1 cellular context compared by ENCODE assay signal in the genomic region with DNA sequence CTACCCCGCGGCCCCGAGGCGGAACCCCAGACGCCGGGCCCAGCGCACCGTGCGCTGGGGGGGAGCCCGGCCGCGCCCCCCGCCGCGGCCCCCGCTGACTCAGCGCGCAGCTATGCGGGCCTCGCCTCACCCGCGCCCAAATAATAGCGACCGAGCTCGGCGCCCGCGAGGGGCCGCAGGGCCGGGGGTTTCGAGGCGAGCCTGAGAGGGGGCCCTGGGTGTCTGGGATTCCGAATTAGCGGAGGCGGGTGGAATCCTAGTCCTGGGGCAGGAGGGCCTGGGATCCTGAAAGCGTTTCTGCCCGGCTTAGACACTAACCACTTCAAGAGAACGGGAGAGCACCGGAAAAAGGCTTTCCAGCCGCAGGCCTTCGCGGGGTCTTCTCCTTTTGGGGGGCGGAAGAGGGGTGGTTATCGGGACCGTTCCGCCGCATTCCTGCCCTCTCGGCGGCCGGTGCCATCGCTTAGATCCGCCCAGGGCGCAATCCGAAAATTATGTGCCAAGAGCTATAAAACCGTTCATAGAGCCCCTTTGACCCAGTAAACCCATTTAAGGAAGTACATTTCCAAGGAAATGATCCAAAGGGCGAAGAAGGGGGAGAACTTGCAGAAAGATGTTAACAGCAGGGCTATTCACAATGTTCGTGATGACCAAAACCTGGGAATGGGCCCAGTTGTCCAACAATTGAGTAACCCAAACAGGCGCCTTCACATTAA.
TF ChIP-seq lines count a peak whose summit lies in the region.

No MANE protein-coding gene starts in this region.

TF ChIP-seq in HepG2, 621 proteins besides CTCF, POLR2A, EP300 and RAD21 (continued from another document and continues in another):
- TF ChIP-seq, protein P1, sequence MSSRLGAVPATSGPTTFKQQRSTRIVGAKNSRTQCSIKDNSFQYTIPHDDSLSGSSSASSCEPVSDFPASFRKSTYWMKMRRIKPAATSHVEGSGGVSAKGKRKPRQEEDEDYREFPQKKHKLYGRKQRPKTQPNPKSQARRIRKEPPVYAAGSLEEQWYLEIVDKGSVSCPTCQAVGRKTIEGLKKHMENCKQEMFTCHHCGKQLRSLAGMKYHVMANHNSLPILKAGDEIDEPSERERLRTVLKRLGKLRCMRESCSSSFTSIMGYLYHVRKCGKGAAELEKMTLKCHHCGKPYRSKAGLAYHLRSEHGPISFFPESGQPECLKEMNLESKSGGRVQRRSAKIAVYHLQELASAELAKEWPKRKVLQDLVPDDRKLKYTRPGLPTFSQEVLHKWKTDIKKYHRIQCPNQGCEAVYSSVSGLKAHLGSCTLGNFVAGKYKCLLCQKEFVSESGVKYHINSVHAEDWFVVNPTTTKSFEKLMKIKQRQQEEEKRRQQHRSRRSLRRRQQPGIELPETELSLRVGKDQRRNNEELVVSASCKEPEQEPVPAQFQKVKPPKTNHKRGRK (CRISPR knock-in tag; IDR thresholded peaks at IDR 0.05), result no peak
- TF ChIP-seq ZNF891 (CRISPR knock-in tag; IDR thresholded peaks at IDR 0.05) (peak; percentile 67), ZNF431 (CRISPR knock-in tag; IDR thresholded peaks at IDR 0.05; ENCODE audit: borderline replicate concordance, low read depth) (no peak; the same call in 1 of the 2 replicates), FIP1L1 (IDR thresholded peaks at IDR 0.05; ENCODE audit: borderline replicate concordance, insufficient read depth, low read depth, low read length) (peak; percentile 72; the same call in 1 of the 2 replicates), ZNF552 (CRISPR knock-in tag; IDR thresholded peaks at IDR 0.05; ENCODE audit: borderline replicate concordance) (peak; percentile 5; the same call in 1 of the 2 replicates), CHCHD3 (CRISPR knock-in tag; IDR thresholded peaks at IDR 0.05) (no peak), ATM (IDR thresholded peaks at IDR 0.05; ENCODE audit: borderline replicate concordance) (no peak), RBM22 (optimal IDR thresholded peaks at IDR 0.05; ENCODE audit: low read length) (peak; percentile 45), ZIK1 (CRISPR knock-in tag; IDR thresholded peaks at IDR 0.05; ENCODE audit: borderline replicate concordance, low read depth) (no peak), PAF1 (CRISPR knock-in tag; IDR thresholded peaks at IDR 0.05) (no peak), SETDB1 (CRISPR knock-in tag; IDR thresholded peaks at IDR 0.05; ENCODE audit: borderline replicate concordance) (no peak), ZNF282 (IDR thresholded peaks at IDR 0.05; ENCODE audit: partially characterized antibody) (no peak), ZNF746 (CRISPR knock-in tag; IDR thresholded peaks at IDR 0.05) (no peak; the same call in 1 of the 2 replicates), CBX2 (IDR thresholded peaks at IDR 0.05; ENCODE audit: low read depth, low read length) (no peak), CBX2 (CRISPR knock-in tag; IDR thresholded peaks at IDR 0.05; ENCODE audit: low read depth) (no peak), ZFY (CRISPR knock-in tag; IDR thresholded peaks at IDR 0.05) (peak; percentile 81), POLR2G (IDR thresholded peaks at IDR 0.05; ENCODE audit: low read depth, low read length) (peak; percentile 92), ZNF33B (CRISPR knock-in tag; IDR thresholded peaks at IDR 0.05) (peak; percentile 80; the same call in 1 of the 2 replicates), HOXA9 (CRISPR knock-in tag; IDR thresholded peaks at IDR 0.05; ENCODE audit: borderline replicate concordance) (no peak; the same call in 1 of the 2 replicates)
- TF ChIP-seq, protein P2, sequence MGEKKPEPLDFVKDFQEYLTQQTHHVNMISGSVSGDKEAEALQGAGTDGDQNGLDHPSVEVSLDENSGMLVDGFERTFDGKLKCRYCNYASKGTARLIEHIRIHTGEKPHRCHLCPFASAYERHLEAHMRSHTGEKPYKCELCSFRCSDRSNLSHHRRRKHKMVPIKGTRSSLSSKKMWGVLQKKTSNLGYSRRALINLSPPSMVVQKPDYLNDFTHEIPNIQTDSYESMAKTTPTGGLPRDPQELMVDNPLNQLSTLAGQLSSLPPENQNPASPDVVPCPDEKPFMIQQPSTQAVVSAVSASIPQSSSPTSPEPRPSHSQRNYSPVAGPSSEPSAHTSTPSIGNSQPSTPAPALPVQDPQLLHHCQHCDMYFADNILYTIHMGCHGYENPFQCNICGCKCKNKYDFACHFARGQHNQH (CRISPR knock-in tag; IDR thresholded peaks at IDR 0.05), result peak; percentile 20; the same call in 1 of the 2 replicates
- TF ChIP-seq, protein P3, sequence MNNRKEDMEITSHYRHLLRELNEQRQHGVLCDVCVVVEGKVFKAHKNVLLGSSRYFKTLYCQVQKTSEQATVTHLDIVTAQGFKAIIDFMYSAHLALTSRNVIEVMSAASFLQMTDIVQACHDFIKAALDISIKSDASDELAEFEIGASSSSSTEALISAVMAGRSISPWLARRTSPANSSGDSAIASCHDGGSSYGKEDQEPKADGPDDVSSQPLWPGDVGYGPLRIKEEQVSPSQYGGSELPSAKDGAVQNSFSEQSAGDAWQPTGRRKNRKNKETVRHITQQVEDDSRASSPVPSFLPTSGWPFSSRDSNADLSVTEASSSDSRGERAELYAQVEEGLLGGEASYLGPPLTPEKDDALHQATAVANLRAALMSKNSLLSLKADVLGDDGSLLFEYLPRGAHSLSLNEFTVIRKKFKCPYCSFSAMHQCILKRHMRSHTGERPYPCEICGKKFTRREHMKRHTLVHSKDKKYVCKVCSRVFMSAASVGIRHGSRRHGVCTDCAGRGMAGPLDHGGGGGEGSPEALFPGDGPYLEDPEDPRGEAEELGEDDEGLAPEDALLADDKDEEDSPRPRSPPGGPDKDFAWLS (CRISPR knock-in tag; IDR thresholded peaks at IDR 0.05; ENCODE audit: borderline replicate concordance), result peak; percentile 23; the same call in 1 of the 2 replicates
- TF ChIP-seq, protein P4, sequence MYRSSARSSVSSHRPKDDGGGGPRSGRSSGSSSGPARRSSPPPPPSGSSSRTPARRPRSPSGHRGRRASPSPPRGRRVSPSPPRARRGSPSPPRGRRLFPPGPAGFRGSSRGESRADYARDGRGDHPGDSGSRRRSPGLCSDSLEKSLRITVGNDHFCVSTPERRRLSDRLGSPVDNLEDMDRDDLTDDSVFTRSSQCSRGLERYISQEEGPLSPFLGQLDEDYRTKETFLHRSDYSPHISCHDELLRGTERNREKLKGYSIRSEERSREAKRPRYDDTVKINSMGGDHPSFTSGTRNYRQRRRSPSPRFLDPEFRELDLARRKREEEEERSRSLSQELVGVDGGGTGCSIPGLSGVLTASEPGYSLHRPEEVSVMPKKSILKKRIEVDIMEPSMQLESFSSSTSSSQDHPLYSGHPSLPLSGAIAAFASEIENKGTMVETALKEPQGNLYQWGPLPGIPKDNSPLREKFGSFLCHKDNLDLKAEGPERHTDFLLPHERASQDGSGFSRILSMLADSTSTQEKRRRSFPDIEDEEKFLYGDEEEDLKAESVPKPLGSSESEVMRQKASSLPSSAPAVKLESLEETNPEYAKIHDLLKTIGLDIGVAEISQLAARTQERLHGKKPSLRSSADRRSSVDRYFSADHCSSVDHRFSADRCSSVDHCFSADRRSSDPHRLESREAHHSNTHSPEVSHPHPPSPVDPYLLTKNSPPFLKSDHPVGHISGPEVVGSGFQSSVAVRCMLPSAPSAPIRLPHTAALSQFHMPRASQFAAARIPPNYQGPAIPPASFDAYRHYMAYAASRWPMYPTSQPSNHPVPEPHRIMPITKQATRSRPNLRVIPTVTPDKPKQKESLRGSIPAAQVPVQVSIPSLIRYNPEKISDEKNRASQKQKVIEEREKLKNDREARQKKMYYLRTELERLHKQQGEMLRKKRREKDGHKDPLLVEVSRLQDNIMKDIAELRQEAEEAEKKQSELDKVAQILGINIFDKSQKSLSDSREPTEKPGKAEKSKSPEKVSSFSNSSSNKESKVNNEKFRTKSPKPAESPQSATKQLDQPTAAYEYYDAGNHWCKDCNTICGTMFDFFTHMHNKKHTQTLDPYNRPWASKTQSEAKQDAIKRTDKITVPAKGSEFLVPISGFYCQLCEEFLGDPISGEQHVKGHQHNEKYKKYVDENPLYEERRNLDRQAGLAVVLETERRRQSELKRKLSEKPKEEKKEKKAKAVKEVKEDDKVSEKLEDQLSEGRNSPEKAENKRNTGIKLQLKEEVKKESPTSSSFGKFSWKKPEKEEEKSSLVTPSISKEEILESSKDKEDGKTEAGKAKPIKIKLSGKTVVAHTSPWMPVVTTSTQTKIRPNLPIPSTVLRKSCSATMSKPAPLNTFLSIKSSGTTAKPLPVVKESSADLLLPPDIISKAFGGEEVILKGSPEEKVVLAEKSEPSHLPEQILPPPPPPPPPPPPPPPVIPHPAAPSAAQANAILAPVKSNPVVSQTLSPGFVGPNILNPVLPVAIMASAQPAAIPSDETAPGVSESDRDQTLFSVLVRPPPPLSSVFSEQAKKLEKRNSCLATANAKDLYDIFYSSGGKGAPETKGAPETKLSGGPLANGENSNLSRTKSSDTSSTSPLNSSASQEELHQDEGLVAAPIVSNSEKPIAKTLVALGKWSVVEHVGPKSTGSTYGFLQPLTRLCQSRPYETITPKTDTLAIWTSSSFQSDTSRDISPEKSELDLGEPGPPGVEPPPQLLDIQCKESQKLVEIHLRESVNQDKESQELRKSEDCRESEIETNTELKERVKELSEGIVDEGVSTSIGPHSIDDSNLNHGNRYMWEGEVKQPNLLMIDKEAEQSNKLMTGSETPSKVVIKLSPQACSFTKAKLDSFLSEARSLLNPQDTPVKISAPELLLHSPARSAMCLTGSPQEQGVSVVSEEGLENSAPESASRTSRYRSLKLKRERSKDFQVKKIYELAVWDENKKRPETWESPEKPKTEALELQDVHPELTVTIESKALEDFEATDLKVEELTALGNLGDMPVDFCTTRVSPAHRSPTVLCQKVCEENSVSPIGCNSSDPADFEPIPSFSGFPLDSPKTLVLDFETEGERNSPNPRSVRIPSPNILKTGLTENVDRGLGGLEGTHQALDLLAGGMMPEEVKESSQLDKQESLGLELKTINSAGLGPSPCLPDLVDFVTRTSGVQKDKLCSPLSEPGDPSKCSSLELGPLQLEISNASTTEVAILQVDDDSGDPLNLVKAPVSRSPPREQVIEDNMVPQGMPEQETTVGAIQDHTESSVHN (CRISPR knock-in tag; IDR thresholded peaks at IDR 0.05), result no peak
- TF ChIP-seq, protein P5, sequence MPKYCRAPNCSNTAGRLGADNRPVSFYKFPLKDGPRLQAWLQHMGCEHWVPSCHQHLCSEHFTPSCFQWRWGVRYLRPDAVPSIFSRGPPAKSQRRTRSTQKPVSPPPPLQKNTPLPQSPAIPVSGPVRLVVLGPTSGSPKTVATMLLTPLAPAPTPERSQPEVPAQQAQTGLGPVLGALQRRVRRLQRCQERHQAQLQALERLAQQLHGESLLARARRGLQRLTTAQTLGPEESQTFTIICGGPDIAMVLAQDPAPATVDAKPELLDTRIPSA (CRISPR knock-in tag; IDR thresholded peaks at IDR 0.05; ENCODE audit: borderline replicate concordance), result no peak
- TF ChIP-seq, protein P6, sequence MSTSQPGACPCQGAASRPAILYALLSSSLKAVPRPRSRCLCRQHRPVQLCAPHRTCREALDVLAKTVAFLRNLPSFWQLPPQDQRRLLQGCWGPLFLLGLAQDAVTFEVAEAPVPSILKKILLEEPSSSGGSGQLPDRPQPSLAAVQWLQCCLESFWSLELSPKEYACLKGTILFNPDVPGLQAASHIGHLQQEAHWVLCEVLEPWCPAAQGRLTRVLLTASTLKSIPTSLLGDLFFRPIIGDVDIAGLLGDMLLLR (CRISPR knock-in tag; IDR thresholded peaks at IDR 0.05), result no peak
- TF ChIP-seq, protein P7, sequence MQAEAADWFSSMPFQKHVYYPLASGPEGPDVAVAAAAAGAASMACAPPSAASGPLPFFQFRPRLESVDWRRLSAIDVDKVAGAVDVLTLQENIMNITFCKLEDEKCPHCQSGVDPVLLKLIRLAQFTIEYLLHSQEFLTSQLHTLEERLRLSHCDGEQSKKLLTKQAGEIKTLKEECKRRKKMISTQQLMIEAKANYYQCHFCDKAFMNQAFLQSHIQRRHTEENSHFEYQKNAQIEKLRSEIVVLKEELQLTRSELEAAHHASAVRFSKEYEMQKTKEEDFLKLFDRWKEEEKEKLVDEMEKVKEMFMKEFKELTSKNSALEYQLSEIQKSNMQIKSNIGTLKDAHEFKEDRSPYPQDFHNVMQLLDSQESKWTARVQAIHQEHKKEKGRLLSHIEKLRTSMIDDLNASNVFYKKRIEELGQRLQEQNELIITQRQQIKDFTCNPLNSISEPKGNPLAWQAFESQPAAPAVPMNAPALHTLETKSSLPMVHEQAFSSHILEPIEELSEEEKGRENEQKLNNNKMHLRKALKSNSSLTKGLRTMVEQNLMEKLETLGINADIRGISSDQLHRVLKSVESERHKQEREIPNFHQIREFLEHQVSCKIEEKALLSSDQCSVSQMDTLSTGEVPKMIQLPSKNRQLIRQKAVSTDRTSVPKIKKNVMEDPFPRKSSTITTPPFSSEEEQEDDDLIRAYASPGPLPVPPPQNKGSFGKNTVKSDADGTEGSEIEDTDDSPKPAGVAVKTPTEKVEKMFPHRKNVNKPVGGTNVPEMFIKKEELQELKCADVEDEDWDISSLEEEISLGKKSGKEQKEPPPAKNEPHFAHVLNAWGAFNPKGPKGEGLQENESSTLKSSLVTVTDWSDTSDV (CRISPR knock-in tag; IDR thresholded peaks at IDR 0.05), result no peak; the same call in 1 of the 2 replicates
- TF ChIP-seq, protein P8, sequence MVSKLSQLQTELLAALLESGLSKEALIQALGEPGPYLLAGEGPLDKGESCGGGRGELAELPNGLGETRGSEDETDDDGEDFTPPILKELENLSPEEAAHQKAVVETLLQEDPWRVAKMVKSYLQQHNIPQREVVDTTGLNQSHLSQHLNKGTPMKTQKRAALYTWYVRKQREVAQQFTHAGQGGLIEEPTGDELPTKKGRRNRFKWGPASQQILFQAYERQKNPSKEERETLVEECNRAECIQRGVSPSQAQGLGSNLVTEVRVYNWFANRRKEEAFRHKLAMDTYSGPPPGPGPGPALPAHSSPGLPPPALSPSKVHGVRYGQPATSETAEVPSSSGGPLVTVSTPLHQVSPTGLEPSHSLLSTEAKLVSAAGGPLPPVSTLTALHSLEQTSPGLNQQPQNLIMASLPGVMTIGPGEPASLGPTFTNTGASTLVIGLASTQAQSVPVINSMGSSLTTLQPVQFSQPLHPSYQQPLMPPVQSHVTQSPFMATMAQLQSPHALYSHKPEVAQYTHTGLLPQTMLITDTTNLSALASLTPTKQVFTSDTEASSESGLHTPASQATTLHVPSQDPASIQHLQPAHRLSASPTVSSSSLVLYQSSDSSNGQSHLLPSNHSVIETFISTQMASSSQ (IDR thresholded peaks at IDR 0.05; ENCODE audit: low read depth), result no peak
- TF ChIP-seq, protein P8 (CRISPR knock-in tag; IDR thresholded peaks at IDR 0.05; ENCODE audit: borderline replicate concordance), result peak; percentile 60
- TF ChIP-seq, protein P9, sequence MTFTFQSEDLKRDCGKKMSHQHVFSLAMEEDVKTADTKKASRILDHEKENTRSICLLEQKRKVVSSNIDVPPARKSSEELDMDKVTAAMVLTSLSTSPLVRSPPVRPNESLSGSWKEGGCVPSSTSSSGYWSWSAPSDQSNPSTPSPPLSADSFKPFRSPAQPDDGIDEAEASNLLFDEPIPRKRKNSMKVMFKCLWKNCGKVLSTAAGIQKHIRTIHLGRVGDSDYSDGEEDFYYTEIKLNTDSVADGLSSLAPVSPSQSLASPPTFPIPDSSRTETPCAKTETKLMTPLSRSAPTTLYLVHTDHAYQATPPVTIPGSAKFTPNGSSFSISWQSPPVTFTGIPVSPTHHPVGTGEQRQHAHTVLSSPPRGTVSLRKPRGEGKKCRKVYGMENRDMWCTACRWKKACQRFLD (CRISPR knock-in tag; IDR thresholded peaks at IDR 0.05; ENCODE audit: borderline replicate concordance), result no peak
